15 cellular contexts compared by ENCODE assay signal in the genomic region with DNA sequence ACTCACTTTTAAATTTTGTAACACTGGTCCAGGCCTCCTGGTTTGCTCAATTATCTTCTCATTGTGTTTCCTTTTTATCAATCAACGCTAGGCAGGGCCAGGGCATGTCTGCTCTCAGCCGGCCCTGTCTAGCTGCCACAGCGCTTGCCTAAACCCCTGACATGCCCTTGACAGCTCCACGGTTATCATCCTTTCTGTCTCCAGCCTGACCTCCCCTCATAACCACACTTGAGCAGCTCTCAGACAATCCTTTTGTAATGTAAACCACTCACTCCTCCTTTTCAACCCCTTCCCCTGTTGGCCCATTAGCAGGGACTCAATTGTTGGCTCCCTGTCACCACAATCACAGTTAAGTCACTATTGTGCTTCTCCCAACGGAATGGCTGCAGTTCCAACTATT.
DNase-seq lines count a peak whose midpoint lies in the region; ATAC-seq and TF ChIP-seq lines count a peak whose summit lies in the region.
"Had no signal": no experiment of that assay in that cellular context is flagged by ENCODE, and none has a peak within 500 bp of the region (broad histone marks: within the 10 kb centered on the region; RNA-seq: fewer than 3 reads in every experiment).

No MANE protein-coding gene starts in this region.

- peak; percentile 94 for TF ChIP-seq EP300 in neural cell (conservative IDR thresholded peaks at IDR 0.05; ENCODE audit: poor library complexity, severe bottlenecking)

- H3K27ac ChIP-seq in neural cell (ENCODE audit: low read length), result peak overlapping the region; percentile 67
- H3K27ac ChIP-seq: adrenal gland, parathyroid adenoma, tibial artery had no signal

- no peak for TF ChIP-seq CTCF in neural cell (IDR thresholded peaks at IDR 0.05; ENCODE audit: poor library complexity, severe bottlenecking)

- H3K4me3 Mint-ChIP-seq in activated T-helper 17 cell treated with anti-CD3 and anti-CD28 coated beads, Interleukin-2, amount 50 U/mL, for 72 hours, result peak overlapping the region; percentile 35
- H3K4me3 Mint-ChIP-seq: activated CD4-positive, alpha-beta memory T cell treated with anti-CD3 and anti-CD28 coated beads for 36 hours; activated T-helper 1 cell treated with anti-CD3 and anti-CD28 coated beads, Interleukin-12 subunit alpha, Interleukin-12 subunit beta, Interleukin-2, Interleukin-4 antibody, amounts not matched to agents 30 ng/mL and 10 ng/mL and 1 ng/mL, durations not matched to agents 14 hours and 24 hours and 36 hours had no signal

- H3K27me3 Mint-ChIP-seq in activated T-helper 17 cell treated with anti-CD3 and anti-CD28 coated beads, Interleukin-2, amount 50 U/mL, for 72 hours, result no peaks in the 10 kb centered on the region
- H3K27me3 Mint-ChIP-seq: activated CD4-positive, alpha-beta memory T cell treated with anti-CD3 and anti-CD28 coated beads for 36 hours had no signal

- H3K9me2 ChIP-seq in neural cell (ENCODE audit: insufficient read depth, low read length), result no peaks in the 10 kb centered on the region

- DNase-seq in H7 (peak; percentile 34), NCI-H187 treated with DMSO at 0.1 percent for 48 hours (lab: John Stamatoyannopoulos, UW) (peak; percentile 92), NCI-H1930 (lab: John Stamatoyannopoulos, UW) (no peak), dermis blood vessel endothelial cell (no peak), epidermal melanocyte (ENCODE audit: insufficient read length, low spot score) (no peak), NCI-H446 treated with DMSO at 0.1 percent for 48 hours (lab: John Stamatoyannopoulos, UW) (no peak)
- DNase-seq: activated CD4-positive, alpha-beta memory T cell treated with anti-CD3 and anti-CD28 coated beads for 36 hours; tibial artery had no signal

- H3K4me3 ChIP-seq in H7 (ENCODE audit: insufficient read depth, low read depth, low read length), result no peak overlapping the region
- H3K4me3 ChIP-seq in neural cell (ENCODE audit: low read length), result peak overlapping the region; percentile 36
- H3K4me3 ChIP-seq: adrenal gland, skin epidermis, tibial artery had no signal

- H4K20me1 ChIP-seq in neural cell (ENCODE audit: insufficient read depth), result no peaks in the 10 kb centered on the region

- TF ChIP-seq RAD21 in neural cell (conservative IDR thresholded peaks at IDR 0.05), result no peak

- H3K9ac ChIP-seq in neural cell (ENCODE audit: low read length), result peak overlapping the region; percentile 15
- H3K9ac ChIP-seq: parathyroid adenoma had no signal

- no peak overlapping the region for H2AFZ ChIP-seq in neural cell (ENCODE audit: low read depth, low read length)
- H2AFZ ChIP-seq: parathyroid adenoma had no signal

- H3K27me3 ChIP-seq in H7 (ENCODE audit: control insufficient read depth, insufficient read depth, low read length) (no peaks in the 10 kb centered on the region), neural cell (ENCODE audit: insufficient read depth, low read depth, low read length) (no peaks in the 10 kb centered on the region)
- H3K27me3 ChIP-seq: adrenal gland, tibial artery had no signal

- ATAC-seq in activated T-helper 17 cell treated with anti-CD3 and anti-CD28 coated beads, Interleukin-2, amount 50 U/mL, for 72 hours (replicated peaks), result no peak
- ATAC-seq: Panc1 had no signal

- H3K27ac Mint-ChIP-seq in activated T-helper 17 cell treated with anti-CD3 and anti-CD28 coated beads, Interleukin-2, amount 50 U/mL, for 72 hours, result peak overlapping the region; percentile 37
- H3K27ac Mint-ChIP-seq: activated CD4-positive, alpha-beta memory T cell treated with anti-CD3 and anti-CD28 coated beads for 36 hours; activated T-helper 1 cell treated with anti-CD3 and anti-CD28 coated beads, Interleukin-12 subunit alpha, Interleukin-12 subunit beta, Interleukin-2, Interleukin-4 antibody, amounts not matched to agents 30 ng/mL and 10 ng/mL and 1 ng/mL, durations not matched to agents 14 hours and 24 hours and 36 hours had no signal

- H3K4me2 ChIP-seq in neural cell (ENCODE audit: low read length), result peak overlapping the region; percentile 44

- H3K36me3 ChIP-seq in H7 (replicated peaks; ENCODE audit: control insufficient read depth, insufficient read depth, low read length), result no peaks in the 10 kb centered on the region
- no peaks in the 10 kb centered on the region for H3K36me3 ChIP-seq in neural cell (ENCODE audit: insufficient read depth, low read length)
- H3K36me3 ChIP-seq: adrenal gland, tibial artery had no signal

- no peaks in the 10 kb centered on the region for H3K79me2 ChIP-seq in neural cell (replicated peaks; ENCODE audit: insufficient read depth, low read length)
- H3K79me2 ChIP-seq: parathyroid adenoma had no signal

- peaks cover 3% of the 10 kb centered on the region for H3F3A ChIP-seq in neural cell (ENCODE audit: insufficient read depth, low read length, poor library complexity, severe bottlenecking)

- H3K9me3 Mint-ChIP-seq in activated T-helper 17 cell treated with anti-CD3 and anti-CD28 coated beads, Interleukin-2, amount 50 U/mL, for 72 hours, result peaks cover 3% of the 10 kb centered on the region
- H3K9me3 Mint-ChIP-seq: activated CD4-positive, alpha-beta memory T cell treated with anti-CD3 and anti-CD28 coated beads for 36 hours had no signal

- H3K36me3 Mint-ChIP-seq in activated T-helper 17 cell treated with anti-CD3 and anti-CD28 coated beads, Interleukin-2, amount 50 U/mL, for 72 hours (ENCODE audit: low read depth), result no peaks in the 10 kb centered on the region
- H3K36me3 Mint-ChIP-seq: activated CD4-positive, alpha-beta memory T cell treated with anti-CD3 and anti-CD28 coated beads for 36 hours had no signal

- peaks cover 19% of the 10 kb centered on the region for H3K4me1 Mint-ChIP-seq in activated T-helper 17 cell treated with anti-CD3 and anti-CD28 coated beads, Interleukin-2, amount 50 U/mL, for 72 hours

- no peaks in the 10 kb centered on the region for H3K9me3 ChIP-seq in neural cell (ENCODE audit: low read length)
- H3K9me3 ChIP-seq: adrenal gland, tibial artery had no signal

TF ChIP-seq in neural cell, 6 proteins besides CTCF, POLR2A, EP300 and RAD21:
- no peak for TF ChIP-seq EZH2 (IDR thresholded peaks at IDR 0.05; ENCODE audit: borderline replicate concordance, insufficient read depth, low read length, poor library complexity, severe bottlenecking)
- TF ChIP-seq POLR2AphosphoS5 (IDR thresholded peaks at IDR 0.05), result peak; percentile 82

Comparison
In these comparisons a context has a peak if more than half of its experiments do, and no peak if none do; other contexts are left out.
1. DNase-seq: peak in H7 (single experiment) and NCI-H187 treated with DMSO at 0.1 percent for 48 hours (single experiment); none in NCI-H1930 (0 of 2), dermis blood vessel endothelial cell (single experiment), epidermal melanocyte (single experiment) and NCI-H446 treated with DMSO at 0.1 percent for 48 hours (single experiment).